8 cellular contexts compared by ENCODE assay signal in the genomic region with DNA sequence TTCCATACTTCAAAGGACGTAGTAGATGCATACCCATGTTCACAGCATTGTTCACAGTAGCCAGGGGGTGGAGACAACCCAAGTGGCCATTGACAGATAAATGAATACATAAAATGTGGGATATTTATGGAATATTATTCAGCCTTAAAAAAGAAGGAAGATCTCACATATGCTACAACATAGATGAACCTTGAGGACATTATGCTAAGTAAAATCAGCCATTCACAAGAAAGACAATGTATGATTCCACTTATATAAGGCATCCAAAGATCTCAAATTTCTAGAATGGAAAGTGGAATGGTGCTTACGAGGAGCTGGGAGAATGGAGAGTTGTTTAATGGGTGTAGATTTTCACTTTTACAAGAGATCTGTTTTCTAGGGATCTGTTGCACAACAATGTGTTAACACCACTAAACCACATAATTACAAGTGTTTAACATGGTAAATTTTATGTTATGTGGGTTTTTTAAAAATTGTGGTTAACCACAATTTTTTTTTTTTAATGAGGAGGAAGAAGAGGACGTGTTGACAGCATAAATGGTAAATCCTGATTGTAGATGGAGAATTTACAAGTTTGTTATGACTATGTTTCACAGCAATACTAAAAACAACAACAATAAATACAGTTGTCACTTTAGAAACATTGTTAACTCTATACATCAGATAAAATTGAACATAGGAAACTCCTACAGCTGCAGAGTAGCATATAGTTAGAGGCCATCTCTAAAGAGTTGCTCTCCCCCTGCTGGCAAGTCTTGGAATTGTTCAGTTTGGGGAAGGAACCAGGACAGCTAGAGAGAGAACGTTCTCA. TPM values are rescaled to one million over a fixed set of nuclear protein-coding genes. Genes with fewer than 3 reads are reported as not detected.
DNase-seq lines count a peak whose midpoint lies in the region; ATAC-seq and TF ChIP-seq lines count a peak whose summit lies in the region.

No MANE protein-coding gene starts in this region.

- peak; percentile 66 to 89 (median 88) for TF ChIP-seq CTCF in ascending aorta (IDR thresholded peaks at IDR 0.05)

- H3K9me3 ChIP-seq in ascending aorta, result no peaks in the 10 kb centered on the region

- ATAC-seq in HG02642 (IDR thresholded peaks at IDR 0.05; ENCODE audit: poor library complexity, unreplicated experiment), result peak; percentile 99

- DNase-seq in SIG-M5 treated with dmso at 0.1 percent for 504 hours (lab: John Stamatoyannopoulos, UW; ENCODE audit: unreplicated experiment) (peak; percentile 43), SIG-M5 (lab: John Stamatoyannopoulos, UW) (no peak), NCI-H1092 treated with DMSO at 0.1 percent for 48 hours (lab: John Stamatoyannopoulos, UW) (peak; percentile 39), T-helper 22 cell (ENCODE audit: low read depth) (peak; percentile 29), ascending aorta (ENCODE audit: low spot score in 2 of 2) (peak in 1 of 2 donors; percentile 83), hypothalamus (lab: John Stamatoyannopoulos, UW) (peak in 39 of 51 donors; percentile 1 to 88 (median 40))
- peak; percentile 17 to 37 for DNase-seq in stimulated activated CD4-positive, alpha-beta T cell treated with anti-CD3 and anti-CD28 coated beads, Interleukin-15, amount 100 ng/mL, for 1 hour (ENCODE audit: low read depth in 1 of 2, low spot score in 1 of 2)

- no peak overlapping the region for H3K27ac ChIP-seq in ascending aorta

- H3K36me3 ChIP-seq in ascending aorta, result no peaks in the 10 kb centered on the region

- no peaks in the 10 kb centered on the region for H3K4me1 ChIP-seq in ascending aorta

- H3K4me3 ChIP-seq in ascending aorta, result no peak overlapping the region

- no peaks in the 10 kb centered on the region for H3K27me3 ChIP-seq in ascending aorta

- intact Hi-C loops in ascending aorta (cut with DNase I), result loop anchor here (1.0 to 5.0 kb wide), 2 partner anchors 127 to 214 kb away; no protein-coding TSS in a partner anchor

RNA-seq across cellular contexts. Expression of a gene that starts 41.6 kb away (rescaled TPM):
- 916 TPM for total RNA-seq in ascending aorta
